In the genomic region with DNA sequence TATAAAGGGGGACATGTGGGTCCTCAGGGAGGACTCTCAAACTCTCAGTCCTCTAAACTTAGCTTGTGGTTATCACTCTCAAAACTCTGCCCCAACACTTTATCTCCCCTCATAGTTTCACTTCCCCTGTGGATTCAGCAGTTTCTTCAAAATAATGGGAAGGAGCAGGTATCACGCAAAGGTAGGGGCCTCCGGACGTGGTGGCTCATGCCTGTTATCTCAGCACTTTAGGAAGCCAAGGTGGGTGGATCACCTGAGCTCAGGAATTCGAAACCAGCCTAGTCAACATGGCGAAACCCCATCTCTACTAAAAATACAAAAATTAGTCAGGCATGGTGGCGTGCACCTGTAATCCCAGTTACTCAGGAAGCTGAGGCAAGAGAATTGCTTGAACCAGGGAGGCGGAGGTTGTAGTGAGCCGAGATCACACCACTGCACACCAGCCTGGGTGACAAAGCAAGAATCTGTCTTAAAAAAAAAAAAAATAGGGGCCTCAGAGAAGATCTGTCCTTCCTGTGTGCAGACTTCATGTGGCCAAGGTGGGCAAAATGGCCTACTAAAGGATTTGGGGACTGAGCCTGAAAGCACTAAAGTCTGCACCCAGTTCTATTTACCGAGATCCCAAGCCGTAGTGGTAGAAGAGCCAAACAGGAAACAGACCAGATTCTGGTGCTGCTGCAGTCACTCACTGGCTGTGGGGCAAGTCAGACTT, we compare ENCODE assay signal across 9 cellular contexts. TPM values are rescaled to one million over a fixed set of nuclear protein-coding genes. Genes with fewer than 3 reads are reported as not detected.
DNase-seq lines count a peak whose midpoint lies in the region; ATAC-seq, FAIRE-seq and TF ChIP-seq lines count a peak whose summit lies in the region.
"Had no signal": no experiment of that assay in that cellular context is flagged by ENCODE, and none has a peak within 500 bp of the region (broad histone marks: within the 10 kb centered on the region; RNA-seq: fewer than 3 reads in every experiment).

No MANE protein-coding gene starts in this region.

- no peak overlapping the region for H3K4me3 ChIP-seq in HAP-1

- intact Hi-C loops in activated B cell treated with CpG ODN at 0.5 μM for 24 hours (cut with micrococcal nuclease), result loop anchor here (1.0 kb wide), 2 partner anchors 9 to 20 kb away; a partner anchor contains a TSS

- no peaks in the 10 kb centered on the region for H3K27me3 ChIP-seq in HAP-1 (ENCODE audit: low read depth)

- H3K27ac Mint-ChIP-seq in activated B cell treated with CpG ODN at 0.5 μM for 24 hours, result peak overlapping the region; percentile 86
- peak overlapping the region; percentile 89 for H3K27ac Mint-ChIP-seq in stimulated activated memory B cell treated with anti-CD40 and anti-IgM and Interleukin-4, amounts not matched to agents 10 μg/mL and 1 μg/mL and 100 μg/mL, for 72 hours

- H3K4me1 ChIP-seq in HAP-1, result no peaks in the 10 kb centered on the region

- DNase-seq in activated CD4-positive, alpha-beta T cell treated with anti-CD3 and anti-CD28 coated beads for 48 hours, result peak; percentile 63
- DNase-seq in activated CD4-positive, alpha-beta T cell treated with anti-CD3 and anti-CD28 coated beads, Interleukin-2, amount 50 U/mL, for 4 hours, result no peak
- DNase-seq in activated B cell treated with CpG ODN at 0.5 μM for 24 hours (no peak), frontal cortex (ENCODE audit: low spot score in 2 of 2) (no peak), DMS53 treated with DMSO at 0.1 percent for 48 hours (lab: John Stamatoyannopoulos, UW; ENCODE audit: unreplicated experiment) (no peak), HAP-1 (ENCODE audit: low spot score in 2 of 2) (no peak)

- POLR2A ChIA-PET in activated B cell treated with CpG ODN at 0.5 μM for 24 hours (lab: Charles Lee), result interaction anchor here (0.5 to 6.1 kb wide), 12 partner anchors 7 to 433 kb away, joined by 3 to 66 read pairs (median 8); a partner anchor contains a TSS

- ATAC-seq in HG03025 (IDR thresholded peaks at IDR 0.05; ENCODE audit: low FRiP score, unreplicated experiment), result peak; percentile 53
- peak; percentile 65 for ATAC-seq in activated B cell treated with CpG ODN at 0.5 μM for 24 hours (ENCODE audit: low read depth)
- ATAC-seq in stimulated activated memory B cell treated with anti-CD40 and anti-IgM and Interleukin-4, amounts not matched to agents 10 μg/mL and 1 μg/mL and 100 μg/mL, for 72 hours, result peak; percentile 86

- peak overlapping the region; percentile 64 for H3K4me3 Mint-ChIP-seq in activated B cell treated with CpG ODN at 0.5 μM for 24 hours
- H3K4me3 Mint-ChIP-seq in stimulated activated memory B cell treated with anti-CD40 and anti-IgM and Interleukin-4, amounts not matched to agents 10 μg/mL and 1 μg/mL and 100 μg/mL, for 72 hours, result peak overlapping the region; percentile 70

- H3K4me1 Mint-ChIP-seq in activated B cell treated with CpG ODN at 0.5 μM for 24 hours, result peaks cover 81% of the 10 kb centered on the region
- H3K4me1 Mint-ChIP-seq in stimulated activated memory B cell treated with anti-CD40 and anti-IgM and Interleukin-4, amounts not matched to agents 10 μg/mL and 1 μg/mL and 100 μg/mL, for 72 hours, result peaks cover 73% of the 10 kb centered on the region

- in situ Hi-C loops in HAP-1 (cut with MboI; ENCODE audit: low sequenced_read_pairs), result loop anchor here (10.0 kb wide), 1 partner anchor 314 kb away; no protein-coding TSS in a partner anchor

- H3K36me3 Mint-ChIP-seq in activated B cell treated with CpG ODN at 0.5 μM for 24 hours (ENCODE audit: low read depth), result peaks cover 39% of the 10 kb centered on the region
- H3K36me3 Mint-ChIP-seq in stimulated activated memory B cell treated with anti-CD40 and anti-IgM and Interleukin-4, amounts not matched to agents 10 μg/mL and 1 μg/mL and 100 μg/mL, for 72 hours, result peaks cover 40% of the 10 kb centered on the region

- H3K36me3 ChIP-seq in HAP-1 (replicated peaks), result no peaks in the 10 kb centered on the region

- CTCF ChIA-PET in activated B cell treated with CpG ODN at 0.5 μM for 24 hours (lab: Charles Lee), result interaction anchor here (1.0 to 1.5 kb wide), 4 partner anchors 13 to 145 kb away, joined by 3 to 4 read pairs (median 3); a partner anchor contains a TSS

- H3K27me3 Mint-ChIP-seq in activated B cell treated with CpG ODN at 0.5 μM for 24 hours, result no peaks in the 10 kb centered on the region
- no peaks in the 10 kb centered on the region for H3K27me3 Mint-ChIP-seq in stimulated activated memory B cell treated with anti-CD40 and anti-IgM and Interleukin-4, amounts not matched to agents 10 μg/mL and 1 μg/mL and 100 μg/mL, for 72 hours

- no peak for TF ChIP-seq CTCF in activated B cell treated with CpG ODN at 0.5 μM for 24 hours (IDR thresholded peaks at IDR 0.05)

- no peaks in the 10 kb centered on the region for H3K9me3 ChIP-seq in HAP-1

- H3K9me3 Mint-ChIP-seq in activated B cell treated with CpG ODN at 0.5 μM for 24 hours, result no peaks in the 10 kb centered on the region
- no peaks in the 10 kb centered on the region for H3K9me3 Mint-ChIP-seq in stimulated activated memory B cell treated with anti-CD40 and anti-IgM and Interleukin-4, amounts not matched to agents 10 μg/mL and 1 μg/mL and 100 μg/mL, for 72 hours

- FAIRE-seq in frontal cortex (lab: Jason Lieb, UNC), result no peak

RNA-seq across cellular contexts. Expression of a gene that starts 6.4 kb away (rescaled TPM):
- total RNA-seq in activated B cell treated with CpG ODN at 0.5 μM for 24 hours (137 and 139 TPM in 2 replicates), frontal cortex (not detected)
- total RNA-seq: HT1080 had no signal

RNA-seq across cellular contexts. Expression of a gene that starts 19.9 kb away (rescaled TPM):
- total RNA-seq in activated B cell treated with CpG ODN at 0.5 μM for 24 hours (25.7 and 34.6 TPM in 2 replicates), frontal cortex (11.8 TPM)

RNA-seq across cellular contexts. Expression of a gene that starts 20.1 kb away (rescaled TPM):
- total RNA-seq in activated B cell treated with CpG ODN at 0.5 μM for 24 hours (64.4 and 67.2 TPM in 2 replicates), frontal cortex (17.1 TPM)

RNA-seq across cellular contexts. Expression of a gene that starts 31.4 kb away (rescaled TPM):
- total RNA-seq in activated B cell treated with CpG ODN at 0.5 μM for 24 hours, result 5.5 and 7.5 TPM in 2 replicates
- 1.6 TPM for total RNA-seq in frontal cortex

Comparison
In these comparisons a context has a peak if more than half of its experiments do, and no peak if none do; other contexts are left out.
1. RNA of a gene that starts 6.4 kb away (total RNA-seq): 137 to 139 TPM in activated B cell treated with CpG ODN at 0.5 μM for 24 hours; not detected in frontal cortex (single experiment); every median in the first group is over 100 times any median in the second.
2. Peak in every context shown above with its lines, with median percentiles within 50 percentile points of each other: ATAC-seq.